ENCODE assay signal across 18 cellular contexts in the genomic region with DNA sequence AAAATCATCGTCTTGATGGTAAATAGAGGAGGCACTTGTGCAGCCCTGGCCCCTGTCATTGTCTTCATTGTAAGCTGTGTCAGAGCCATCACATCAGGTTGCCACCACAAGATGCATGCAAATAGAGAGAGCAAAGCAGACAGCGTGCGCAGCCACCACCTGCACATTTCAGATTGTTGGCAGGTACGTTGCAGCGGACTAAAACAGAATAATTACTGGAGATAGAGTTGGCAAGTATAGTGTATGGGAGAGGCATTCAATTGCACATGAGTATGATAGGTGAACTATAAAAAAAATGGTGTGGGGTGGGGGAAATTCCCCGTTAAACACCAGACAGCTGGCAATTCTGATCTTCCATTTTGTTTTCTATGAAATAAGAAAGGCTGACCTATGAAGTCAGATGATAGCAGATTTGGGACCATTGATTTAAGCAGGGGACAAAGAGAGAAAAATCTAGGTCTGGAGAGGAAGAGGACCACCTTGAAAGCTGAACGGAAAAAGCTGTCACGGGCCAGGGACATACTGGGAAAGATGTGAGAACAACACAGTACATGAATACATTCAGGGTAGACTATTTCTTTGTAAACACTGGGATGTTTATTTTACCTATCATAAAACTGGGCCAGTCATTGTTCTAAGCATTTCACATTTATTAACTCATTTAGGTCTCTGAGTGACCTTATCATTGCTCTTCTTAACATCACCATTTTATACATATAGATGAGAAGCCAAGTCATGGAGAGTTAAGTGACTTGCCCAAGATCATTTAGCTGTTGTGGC.
DNase-seq lines count a peak whose midpoint lies in the region; ATAC-seq and TF ChIP-seq lines count a peak whose summit lies in the region.
"Had no signal": no experiment of that assay in that cellular context is flagged by ENCODE, and none has a peak within 500 bp of the region (broad histone marks: within the 10 kb centered on the region; RNA-seq: fewer than 3 reads in every experiment).

No MANE protein-coding gene starts in this region.

- no peak overlapping the region for H3K4me3 Mint-ChIP-seq in CD14-positive monocyte
- H3K4me3 Mint-ChIP-seq: CD4-positive, alpha-beta memory T cell had no signal

- H3K36me3 Mint-ChIP-seq in CD14-positive monocyte: no peaks in the 10 kb centered on the region
- H3K36me3 Mint-ChIP-seq: CD4-positive, alpha-beta memory T cell had no signal

- DNase-seq in NCI-H1436 treated with DMSO at 0.1 percent for 48 hours (lab: John Stamatoyannopoulos, UW) (peak; percentile 24), NCI-H1436 (lab: John Stamatoyannopoulos, UW) (no peak), NCI-H526 treated with DMSO at 0.1 percent for 48 hours (lab: John Stamatoyannopoulos, UW) (peak; percentile 52), CD14-positive monocyte (ENCODE audit: low spot score) (no peak), right lobe of liver (no peak)
- no peak for DNase-seq in stimulated activated naive CD8-positive, alpha-beta T cell treated with anti-CD3 and anti-CD28 coated beads, Interleukin-15, Interleukin-2, amounts not matched to agents 100 U/mL and 50 U/mL, for 24 hours
- DNase-seq: BE2C; Calu3; CD4-positive, alpha-beta memory T cell; DMS79 treated with DMSO at 0.1 percent for 48 hours; KBM-7; NCI-H1417 treated with DMSO at 0.1 percent for 48 hours; NCI-H2029; NCI-H510A treated with DMSO at 0.1 percent for 48 hours; SHP77 had no signal

- no peaks in the 10 kb centered on the region for H3K27me3 ChIP-seq in right lobe of liver
- H3K27me3 ChIP-seq: BE2C had no signal

- peaks cover 0 to 9% (median 2%) of the 10 kb centered on the region in 7 donors for H3K9me3 Mint-ChIP-seq in CD14-positive monocyte

- H3K4me1 Mint-ChIP-seq in CD14-positive monocyte: no peaks in the 10 kb centered on the region
- H3K4me1 Mint-ChIP-seq: CD4-positive, alpha-beta memory T cell had no signal

- H3K27ac Mint-ChIP-seq in CD14-positive monocyte: no peak overlapping the region
- H3K27ac Mint-ChIP-seq: CD4-positive, alpha-beta memory T cell had no signal

- TF ChIP-seq POLR2A in right lobe of liver (IDR thresholded peaks at IDR 0.05): no peak

- no peaks in the 10 kb centered on the region for H3K4me1 ChIP-seq in right lobe of liver
- H3K4me1 ChIP-seq: BE2C had no signal

- peaks cover 0 to 2% (median 2%) of the 10 kb centered on the region in 3 donors for H3K27me3 Mint-ChIP-seq in CD14-positive monocyte (ENCODE audit: low read depth in 3 of 3)

- TF ChIP-seq CTCF in VCaP (conservative IDR thresholded peaks at IDR 0.05) (no peak), CD14-positive monocyte (IDR thresholded peaks at IDR 0.05) (no peak), right lobe of liver (IDR thresholded peaks at IDR 0.05) (no peak)

- WGBS in right lobe of liver (ENCODE audit: insufficient coverage, low coverage, low lambda C conversion rate, missing lambda C conversion rate): 67% methylated on average over 8 of the region's 8 CpGs

- ATAC-seq in GM18498 (IDR thresholded peaks at IDR 0.05; ENCODE audit: unreplicated experiment) (no peak), right lobe of liver (no peak)
- no peak for ATAC-seq in stimulated activated naive CD8-positive, alpha-beta T cell treated with anti-CD3 and anti-CD28 coated beads, Interleukin-15, Interleukin-2, amounts not matched to agents 100 U/mL and 50 U/mL, for 24 hours

- intact Hi-C loops in CD14-positive monocyte (cut with micrococcal nuclease) (no loop called here), right lobe of liver (cut with DNase I) (no loop called here)

- H3K4me3 ChIP-seq in right lobe of liver: no peak overlapping the region
- H3K4me3 ChIP-seq: SK-N-MC had no signal

- H3K27ac ChIP-seq in VCaP: peak overlapping the region; percentile 42
- H3K27ac ChIP-seq in right lobe of liver: no peak overlapping the region
- H3K27ac ChIP-seq: SK-N-MC had no signal

- no peaks in the 10 kb centered on the region for H3K36me3 ChIP-seq in right lobe of liver
- H3K36me3 ChIP-seq: BE2C had no signal

- peaks cover 0 to 2% (median 0%) of the 10 kb centered on the region in 4 donors for H3K9me3 ChIP-seq in right lobe of liver
- H3K9me3 ChIP-seq: BE2C had no signal

Comparison
In these comparisons a context has a peak if more than half of its experiments do, and no peak if none do; other contexts are left out.
1. DNase-seq: peak in NCI-H1436 treated with DMSO at 0.1 percent for 48 hours (single experiment) and NCI-H526 treated with DMSO at 0.1 percent for 48 hours (single experiment); none in NCI-H1436 (single experiment), CD14-positive monocyte (single experiment), right lobe of liver (0 of 3) and stimulated activated naive CD8-positive, alpha-beta T cell treated with anti-CD3 and anti-CD28 coated beads, Interleukin-15, Interleukin-2, amounts not matched to agents 100 U/mL and 50 U/mL, for 24 hours (single experiment).